Comparison of ENCODE assay signal across 13 cellular contexts in the genomic region with DNA sequence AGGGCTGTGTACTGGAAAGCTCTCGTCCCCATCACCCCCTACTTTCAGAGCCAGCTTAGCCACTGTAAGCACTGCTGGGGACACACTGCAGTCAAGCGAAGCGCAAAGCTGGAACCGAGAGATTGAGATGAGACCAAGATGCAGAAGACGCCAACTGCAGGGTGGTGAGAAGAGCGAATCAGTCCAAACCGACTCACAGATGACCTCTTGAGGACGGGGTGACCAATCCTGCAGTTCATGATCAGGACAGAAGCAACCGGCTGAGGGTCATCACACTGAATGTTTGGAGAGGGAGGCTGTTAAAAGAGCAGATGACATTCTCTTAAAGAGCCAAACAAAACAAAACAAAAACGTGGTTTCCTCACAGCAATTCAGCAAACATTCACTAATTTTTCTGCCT. TPM values are rescaled to one million over a fixed set of nuclear protein-coding genes. Genes with fewer than 3 reads are reported as not detected.
A peak's percentile ranks its signal among the peaks of the same experiment; 100 is the strongest.
DNase-seq lines count a peak whose midpoint lies in the region; ATAC-seq and TF ChIP-seq lines count a peak whose summit lies in the region.
"Had no signal": no experiment of that assay in that cellular context is flagged by ENCODE, and none has a peak within 500 bp of the region (broad histone marks: within the 10 kb centered on the region; RNA-seq: fewer than 3 reads in every experiment).

No MANE protein-coding gene starts in this region.

- in situ Hi-C loops in GM13977 (cut with MboI; ENCODE audit: low pct_unique_long_range_greater_than_20kb, low sequenced_read_pairs, unreplicated experiment), result loop anchor here (10.0 kb wide), 1 partner anchor 47 kb away; no protein-coding TSS in a partner anchor

- peak; percentile 72 for TF ChIP-seq CTCF in GM13977 (IDR thresholded peaks at IDR 0.05; ENCODE audit: extremely low read depth, insufficient read depth, missing control alignments)
- TF ChIP-seq CTCF in cardiac fibroblast (IDR thresholded peaks at IDR 0.05; ENCODE audit: low read depth, low read length), result no peak
- TF ChIP-seq CTCF in sigmoid colon (IDR thresholded peaks at IDR 0.05), result no peak

- ATAC-seq in HG03095 (IDR thresholded peaks at IDR 0.05; ENCODE audit: unreplicated experiment) (peak; percentile 73), HG03571 (IDR thresholded peaks at IDR 0.05; ENCODE audit: unreplicated experiment) (no peak)

- no peaks in the 10 kb centered on the region for H3K9me3 ChIP-seq in sigmoid colon
- H3K9me3 ChIP-seq in SJCRH30 (replicated peaks), result no peaks in the 10 kb centered on the region
- H3K9me3 ChIP-seq: SJSA1, suprapubic skin had no signal

- H3K4me3 ChIP-seq in cardiac fibroblast (replicated peaks in 1 of 2; ENCODE audit: low read depth in 2 of 2, low read length in 2 of 2) (no peak overlapping the region), sigmoid colon (no peak overlapping the region), SJCRH30 (no peak overlapping the region)
- H3K4me3 ChIP-seq: SJSA1, suprapubic skin had no signal

- H3K27me3 ChIP-seq in sigmoid colon (no peaks in the 10 kb centered on the region), SJCRH30 (no peaks in the 10 kb centered on the region)
- H3K27me3 ChIP-seq: SJSA1, suprapubic skin had no signal

- no peak for TF ChIP-seq EP300 in sigmoid colon (IDR thresholded peaks at IDR 0.05)

- H3K36me3 ChIP-seq in sigmoid colon (no peaks in the 10 kb centered on the region), SJCRH30 (peaks cover 6% of the 10 kb centered on the region; the same call in 1 of the 2 replicates)
- H3K36me3 ChIP-seq: suprapubic skin had no signal

- H3K4me1 ChIP-seq in sigmoid colon (peaks cover 0 to under 1% (median under 1%) of the 10 kb centered on the region in 4 donors), SJCRH30 (no peaks in the 10 kb centered on the region)
- H3K4me1 ChIP-seq: suprapubic skin had no signal

- TF ChIP-seq POLR2A in sigmoid colon (IDR thresholded peaks at IDR 0.05), result no peak

- DNase-seq in GM13977 (ENCODE audit: low spot score) (peak; percentile 75), cardiac fibroblast (ENCODE audit: low read depth in 2 of 2) (peak; percentile 42 to 48), sigmoid colon (peak; percentile 70), NCI-H2081 (lab: John Stamatoyannopoulos, UW) (no peak), SJCRH30 (no peak)
- no peak for DNase-seq in central memory CD4-positive, alpha-beta T cell
- DNase-seq: effector memory CD4-positive, alpha-beta T cell; left cardiac atrium; NCI-H1105 treated with DMSO at 0.1 percent for 48 hours had no signal

- intact Hi-C loops in sigmoid colon (cut with DNase I), result loop anchor here (10.0 kb wide), 1 partner anchor 183 kb away; the partner anchor contains the start of gene P2RX1

- H3K27ac ChIP-seq in sigmoid colon, result no peak overlapping the region
- H3K27ac ChIP-seq in SJCRH30, result no peak overlapping the region
- H3K27ac ChIP-seq: suprapubic skin had no signal

- 53 to 62% methylated on average over 10 of the region's 10 CpGs for WGBS in sigmoid colon, 2 donors

RNA-seq across cellular contexts. Expression of gene HASPIN, which starts 8.5 kb away (rescaled TPM):
- total RNA-seq in sigmoid colon, result under 1 TPM; under 0.01 to 0.83 (median 0.29) TPM
- 1 to 10 TPM in 1 of 3 donors, under 1 TPM in 1, not detected in 1; 0.69 to 3.5 TPM for polyA plus RNA-seq in sigmoid colon
- total RNA-seq in SJCRH30 (2014; rRNA removed; shearing (Covaris generic)), result 15.2 and 15.9 TPM in 2 replicates

RNA-seq across cellular contexts. Expression of gene P2RX5, which starts 36.2 kb away (rescaled TPM):
- under 1 TPM; 0.27 to 0.83 (median 0.43) TPM for total RNA-seq in sigmoid colon
- 10 to 100 TPM in 1 of 3 donors, not detected in 2; 55.3 TPM for polyA plus RNA-seq in sigmoid colon
- total RNA-seq in SJCRH30 (2014; rRNA removed; shearing (Covaris generic)), result 1.2 and 3.0 TPM in 2 replicates
- total RNA-seq: SJSA1 had no signal

Comparison
In these comparisons a context has a peak if more than half of its experiments do, and no peak if none do; other contexts are left out.
1. DNase-seq: peak in GM13977 (single experiment), cardiac fibroblast (2 of 2) and sigmoid colon (single experiment); none in central memory CD4-positive, alpha-beta T cell (single experiment), NCI-H2081 (0 of 2) and SJCRH30 (0 of 2).